ENCODE assay signal across 27 cellular contexts in genomic region chr14:61988240-61988639, GRCh38.
"Had no signal": no experiment of that assay in that cellular context is flagged by ENCODE, and none has a peak within 500 bp of the region (broad histone marks: within the 10 kb centered on the region; RNA-seq: fewer than 3 reads in every experiment).

No MANE protein-coding gene starts in this region.

- H3K4me1 ChIP-seq: stomach, suprapubic skin, testis, thyroid gland, tibial artery, tibial nerve, upper lobe of left lung, upper lobe of right lung, uterus, vagina had no signal

- H3K9me3 ChIP-seq: stomach, suprapubic skin, testis, thoracic aorta, thyroid gland, tibial artery, tibial nerve, transverse colon, upper lobe of left lung, upper lobe of right lung, uterus, vagina had no signal

- H3K36me3 ChIP-seq: stomach, suprapubic skin, thoracic aorta, thyroid gland, tibial artery, tibial nerve, transverse colon, upper lobe of left lung, upper lobe of right lung, uterus, vagina had no signal

- H3K4me3 ChIP-seq: stomach, suprapubic skin, testis, thoracic aorta, thyroid gland, tibial artery, tibial nerve, transverse colon, upper lobe of left lung, upper lobe of right lung, uterus, vagina had no signal

- H3K27me3 ChIP-seq: suprapubic skin, testis, thyroid gland, tibial artery, tibial nerve, transverse colon, upper lobe of left lung, upper lobe of right lung, uterus, vagina had no signal

- H3K27ac ChIP-seq: stomach, suprapubic skin, testis, thoracic aorta, thyroid gland, tibial artery, tibial nerve, transverse colon, upper lobe of left lung, upper lobe of right lung, uterus, vagina had no signal

- FAIRE-seq: urothelium cell line had no signal

- DNase-seq: stimulated activated CD4-positive, alpha-beta T cell treated with anti-CD3 and anti-CD28 coated beads, Interleukin-2, amount 100 ng/mL, for 48 hours; stimulated activated CD4-positive, alpha-beta T cell treated with anti-CD3 and anti-CD28 coated beads, Interleukin-4, amount 100 ng/mL, for 1 hour; stimulated activated CD4-positive, alpha-beta T cell treated with anti-CD3 and anti-CD28 coated beads, Interleukin-4, amount 100 ng/mL, for 24 hours; stimulated activated CD4-positive, alpha-beta T cell treated with anti-CD3 and anti-CD28 coated beads, Interleukin-4, amount 100 ng/mL, for 4 hours; stimulated activated CD8-positive, alpha-beta memory T cell treated with anti-CD3 and anti-CD28 coated beads, Interleukin-4, amount 100 ng/mL, for 48 hours; stimulated activated naive B cell treated with anti-CD40 and anti-IgM and Interleukin-4, amounts not matched to agents 10 μg/mL and 1 μg/mL and 100 μg/mL, for 72 hours; stimulated activated naive CD4-positive, alpha-beta T cell; stimulated activated naive CD4-positive, alpha-beta T cell treated with Interleukin-2 at 50 U/mL for 16 hours; stimulated activated naive CD8-positive, alpha-beta T cell treated with anti-CD3 and anti-CD28 coated beads, Interleukin-15, amount 100 ng/mL, for 72 hours; stimulated activated naive CD8-positive, alpha-beta T cell treated with anti-CD3 and anti-CD28 coated beads, Interleukin-15, Interleukin-2, amounts not matched to agents 100 U/mL and 50 U/mL, for 24 hours; stomach; substantia nigra; testis; thyroid gland; tibial artery; transverse colon; trophoblast cell; upper lobe of left lung; upper lobe of right lung; uterus had no signal

- ATAC-seq: stimulated activated effector memory CD8-positive, alpha-beta T cell treated with anti-CD3 and anti-CD28 coated beads, Interleukin-12 subunit alpha, Interleukin-12 subunit beta, amount 100 ng/mL, for 72 hours; stimulated activated memory B cell treated with anti-CD40 and anti-IgM and Interleukin-4, amounts not matched to agents 10 μg/mL and 1 μg/mL and 100 μg/mL, for 72 hours; stimulated activated naive B cell treated with anti-CD40 and anti-IgM and Interleukin-4, amounts not matched to agents 10 μg/mL and 1 μg/mL and 100 μg/mL, for 72 hours; stimulated activated naive CD8-positive, alpha-beta T cell treated with anti-CD3 and anti-CD28 coated beads, Interleukin-15, amount 100 ng/mL, for 72 hours; stimulated activated naive CD8-positive, alpha-beta T cell treated with anti-CD3 and anti-CD28 coated beads, Interleukin-15, Interleukin-2, amounts not matched to agents 100 U/mL and 50 U/mL, for 24 hours; upper lobe of right lung had no signal
